8 cellular contexts compared by ENCODE assay signal in genomic region chr6:85015396-85015990, GRCh38.
DNase-seq lines count a peak whose midpoint lies in the region; ATAC-seq and TF ChIP-seq lines count a peak whose summit lies in the region.

No MANE protein-coding gene starts in this region.

- H3K9me3 ChIP-seq in esophagus muscularis mucosa, result no peaks in the 10 kb centered on the region
- H3K9me3 ChIP-seq in osteoblast (ENCODE audit: low read depth, low read length), result no peaks in the 10 kb centered on the region
- H3K9me3 ChIP-seq in CD8-positive, alpha-beta memory T cell (ENCODE audit: low read length), result no peaks in the 10 kb centered on the region

- H3K27ac Mint-ChIP-seq in CD8-positive, alpha-beta memory T cell, result no peak overlapping the region

- peak overlapping the region; percentile 64 for H2AFZ ChIP-seq in osteoblast (ENCODE audit: low read length)

- CTCF ChIA-PET in CD8-positive, alpha-beta memory T cell (lab: Charles Lee), result no interaction called here

- peaks cover 0 to 4% (median 0%) of the 10 kb centered on the region in 4 donors for H3K4me1 ChIP-seq in esophagus muscularis mucosa
- H3K4me1 ChIP-seq in osteoblast (ENCODE audit: insufficient read depth, low read length), result no peaks in the 10 kb centered on the region
- no peaks in the 10 kb centered on the region for H3K4me1 ChIP-seq in CD8-positive, alpha-beta memory T cell (ENCODE audit: insufficient read depth, low read length)

- no peaks in the 10 kb centered on the region for H4K20me1 ChIP-seq in osteoblast (ENCODE audit: insufficient read depth, low read length)

- H3K36me3 ChIP-seq in esophagus muscularis mucosa, result no peaks in the 10 kb centered on the region
- H3K36me3 ChIP-seq in osteoblast (ENCODE audit: insufficient read depth, low read length), result no peaks in the 10 kb centered on the region
- no peaks in the 10 kb centered on the region for H3K36me3 ChIP-seq in CD8-positive, alpha-beta memory T cell (ENCODE audit: insufficient read depth, low read length)

- no peaks in the 10 kb centered on the region for H3K4me1 Mint-ChIP-seq in CD8-positive, alpha-beta memory T cell

- WGBS in esophagus muscularis mucosa, result 21% methylated on average over 12 of the region's 12 CpGs

- intact Hi-C loops in esophagus muscularis mucosa (cut with DNase I), result no loop called here

- no peaks in the 10 kb centered on the region for H3K79me2 ChIP-seq in osteoblast (ENCODE audit: insufficient read depth, low read length)

- H3K4me3 ChIP-seq in esophagus muscularis mucosa (no peak overlapping the region), osteoblast (ENCODE audit: insufficient read depth, low read length) (no peak overlapping the region)
- H3K4me3 ChIP-seq in CD8-positive, alpha-beta memory T cell (ENCODE audit: low read length), result no peak overlapping the region

- peaks cover 0 to 8% (median 2%) of the 10 kb centered on the region in 5 donors for H3K9me3 Mint-ChIP-seq in CD8-positive, alpha-beta memory T cell

- no peak for TF ChIP-seq POLR2A in esophagus muscularis mucosa (IDR thresholded peaks at IDR 0.05; ENCODE audit: low read depth)

- POLR2A ChIA-PET in CD8-positive, alpha-beta memory T cell (lab: Charles Lee), result no interaction called here

- peaks cover 0 to 3% (median 0%) of the 10 kb centered on the region in 3 donors for H3K36me3 Mint-ChIP-seq in CD8-positive, alpha-beta memory T cell

- ATAC-seq in GM18511 (IDR thresholded peaks at IDR 0.05; ENCODE audit: unreplicated experiment) (peak; percentile 92), HG03097 (IDR thresholded peaks at IDR 0.05; ENCODE audit: low FRiP score, unreplicated experiment) (peak; percentile 78)

- H3K4me2 ChIP-seq in osteoblast (ENCODE audit: insufficient read depth, low read length), result peak overlapping the region; percentile 31

- TF ChIP-seq CTCF in esophagus muscularis mucosa (IDR thresholded peaks at IDR 0.05) (peak; percentile 51 to 70 (median 53)), osteoblast (IDR thresholded peaks at IDR 0.05; ENCODE audit: extremely low read depth, low read depth, low read length) (peak; percentile 97)

- H3K27me3 ChIP-seq in esophagus muscularis mucosa, result no peaks in the 10 kb centered on the region
- peaks cover 2% of the 10 kb centered on the region for H3K27me3 ChIP-seq in osteoblast (ENCODE audit: insufficient read depth, low read length)
- H3K27me3 ChIP-seq in CD8-positive, alpha-beta memory T cell (ENCODE audit: insufficient read depth, low read length, poor library complexity, severe bottlenecking), result no peaks in the 10 kb centered on the region

- H3K27ac ChIP-seq in esophagus muscularis mucosa (replicated peaks in 1 of 4) (no peak overlapping the region), osteoblast (ENCODE audit: low read depth, low read length) (no peak overlapping the region)
- no peak overlapping the region for H3K27ac ChIP-seq in CD8-positive, alpha-beta memory T cell (ENCODE audit: low read depth, low read length)

- H3K4me3 Mint-ChIP-seq in CD8-positive, alpha-beta memory T cell, result no peak overlapping the region

- peak; percentile 27 for DNase-seq in AG08395 (ENCODE audit: low spot score)
- peak; percentile 43 for DNase-seq in RPMI8226
- no peak for DNase-seq in esophagus muscularis mucosa (ENCODE audit: extremely low spot score)
- DNase-seq in osteoblast (ENCODE audit: insufficient read length, low spot score, missing footprints), result peak; percentile 68
- DNase-seq in activated CD4-positive, CD25-positive, alpha-beta regulatory T cell treated with anti-CD3 and anti-CD28 coated beads, Interleukin-2, amount 50 U/mL, for 72 hours, result no peak
- DNase-seq in CD8-positive, alpha-beta memory T cell, result no peak

- no peaks in the 10 kb centered on the region for H3K27me3 Mint-ChIP-seq in CD8-positive, alpha-beta memory T cell

- no peak for TF ChIP-seq EP300 in esophagus muscularis mucosa (IDR thresholded peaks at IDR 0.05)

Comparison
In these comparisons a context has a peak if more than half of its experiments do, and no peak if none do; other contexts are left out.
1. DNase-seq: peak in AG08395 (single experiment), RPMI8226 (single experiment) and osteoblast (single experiment); none in esophagus muscularis mucosa (single experiment), activated CD4-positive, CD25-positive, alpha-beta regulatory T cell treated with anti-CD3 and anti-CD28 coated beads, Interleukin-2, amount 50 U/mL, for 72 hours (single experiment) and CD8-positive, alpha-beta memory T cell (0 of 5).